ENCODE assay signal across 27 cellular contexts in genomic region chr16:89621136-89621697, GRCh38. TPM values are rescaled to one million over a fixed set of nuclear protein-coding genes. Genes with fewer than 3 reads are reported as not detected.
"Had no signal": no experiment of that assay in that cellular context is flagged by ENCODE, and none has a peak within 500 bp of the region (broad histone marks: within the 10 kb centered on the region; RNA-seq: fewer than 3 reads in every experiment).

No MANE protein-coding gene starts in this region.

- H2AFZ ChIP-seq: hepatocyte had no signal

- H3K9me3 Mint-ChIP-seq: mesothelial cell of epicardium, type B pancreatic cell had no signal

- FAIRE-seq: colon, kidney, small intestine had no signal

- H3K9me3 ChIP-seq: gastrocnemius medialis, mucosa of descending colon, ovary, psoas muscle, stomach, tibial artery had no signal

- H3K4me2 ChIP-seq: hepatocyte had no signal

- H3K4me1 ChIP-seq: gastrocnemius medialis, psoas muscle, tibial artery had no signal

- H3K27me3 ChIP-seq: hepatocyte, ovary had no signal

- ATAC-seq: gastrocnemius medialis; mucosa of descending colon; stimulated activated naive B cell treated with anti-CD40 and anti-IgM and Interleukin-4, amounts not matched to agents 10 μg/mL and 1 μg/mL and 100 μg/mL, for 72 hours had no signal

- H3K4me3 ChIP-seq: dorsolateral prefrontal cortex, gastrocnemius medialis, hepatocyte, lung, mucosa of descending colon, ovary, psoas muscle, stomach, tibial artery had no signal

- H3K4me3 Mint-ChIP-seq: mesothelial cell of epicardium; naive B cell; natural killer cell treated with Interleukin-12 subunit alpha and Interleukin-12 subunit beta and Interleukin-15 and Interleukin-18, amount 100 ng/mL, for 72 hours; stimulated activated naive B cell treated with anti-CD40 and anti-IgM and Interleukin-4, amounts not matched to agents 10 μg/mL and 1 μg/mL and 100 μg/mL, for 72 hours had no signal

- H3K27ac ChIP-seq: dorsolateral prefrontal cortex, gastrocnemius medialis, hepatocyte, ovary, psoas muscle, stomach, tibial artery had no signal

- H3K36me3 ChIP-seq: gastrocnemius medialis, ovary, stomach, tibial artery had no signal

- H3K79me2 ChIP-seq: hepatocyte had no signal

- DNase-seq: dorsolateral prefrontal cortex; effector CD4-positive, alpha-beta T cell; foreskin fibroblast; gastrocnemius medialis; kidney; mesenchymal stem cell; mucosa of descending colon; naive B cell; occipital lobe; ovary; posterior cingulate gyrus; psoas muscle; right cardiac atrium; small intestine; stimulated activated CD4-positive, alpha-beta T cell treated with anti-CD3 and anti-CD28 coated beads, Interleukin-15, amount 100 ng/mL, for 24 hours; stimulated activated CD4-positive, alpha-beta T cell treated with anti-CD3 and anti-CD28 coated beads, Interleukin-2, amount 100 ng/mL, for 48 hours; stimulated activated naive B cell treated with anti-CD40 and anti-IgM and Interleukin-4, amounts not matched to agents 10 μg/mL and 1 μg/mL and 100 μg/mL, for 72 hours; stomach; tibial artery had no signal

- H3K36me3 Mint-ChIP-seq: mesothelial cell of epicardium; naive B cell; natural killer cell treated with Interleukin-12 subunit alpha and Interleukin-12 subunit beta and Interleukin-15 and Interleukin-18, amount 100 ng/mL, for 72 hours; stimulated activated naive B cell treated with anti-CD40 and anti-IgM and Interleukin-4, amounts not matched to agents 10 μg/mL and 1 μg/mL and 100 μg/mL, for 72 hours; type B pancreatic cell had no signal

- H3K27ac Mint-ChIP-seq: mesothelial cell of epicardium; natural killer cell treated with Interleukin-12 subunit alpha and Interleukin-12 subunit beta and Interleukin-15 and Interleukin-18, amount 100 ng/mL, for 72 hours; stimulated activated naive B cell treated with anti-CD40 and anti-IgM and Interleukin-4, amounts not matched to agents 10 μg/mL and 1 μg/mL and 100 μg/mL, for 72 hours had no signal

RNA-seq across cellular contexts. Expression of gene DPEP1, which starts 7.8 kb away (rescaled TPM):
- total RNA-seq: gastrocnemius medialis; natural killer cell treated with Interleukin-12 subunit alpha and Interleukin-12 subunit beta and Interleukin-15 and Interleukin-18, amount 100 ng/mL, for 72 hours; psoas muscle had no signal

RNA-seq across cellular contexts. Expression of gene CPNE7, which starts 45.7 kb away (rescaled TPM):
- total RNA-seq: gastrocnemius medialis, psoas muscle, right cardiac atrium, subcutaneous adipose tissue, urinary bladder had no signal
- polyA plus RNA-seq: right cardiac atrium had no signal
